Comparison of ENCODE assay signal across 1 cellular context in the genomic region with DNA sequence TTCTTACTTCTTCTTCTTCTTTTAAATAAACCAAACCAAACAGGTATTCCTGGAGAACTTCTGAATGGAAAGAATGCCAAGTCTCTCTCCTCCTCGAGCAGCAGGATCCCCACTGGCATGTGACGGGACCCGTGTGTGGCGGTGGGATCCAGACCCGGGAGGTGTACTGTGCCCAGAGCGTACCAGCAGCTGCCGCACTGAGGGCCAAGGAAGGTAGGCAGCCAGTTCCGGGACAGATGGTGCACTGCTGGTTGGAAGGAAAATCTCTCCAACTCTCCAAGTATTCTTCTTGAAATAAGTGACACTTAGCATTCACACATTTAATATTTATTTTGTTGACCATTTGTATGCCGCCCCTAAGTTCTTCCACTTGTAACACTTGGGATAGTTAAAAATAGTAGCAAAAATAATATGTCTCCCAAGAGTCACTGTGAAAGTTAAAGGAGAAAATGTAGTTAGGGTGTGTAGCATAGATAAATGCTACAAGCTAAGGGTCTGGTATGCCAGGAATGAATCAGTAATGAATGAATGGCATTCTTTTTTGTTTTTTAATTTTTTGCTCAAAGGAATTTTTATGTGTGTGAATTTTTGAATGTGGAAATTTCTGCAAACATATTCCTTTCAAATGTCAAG.
TF ChIP-seq lines count a peak whose summit lies in the region.

No MANE protein-coding gene starts in this region.

TF ChIP-seq in GM23338, 12 proteins besides CTCF, POLR2A, EP300 and RAD21:
- TF ChIP-seq STAT1 (IDR thresholded peaks at IDR 0.05; ENCODE audit: unreplicated experiment) (no peak), EZH2phosphoT487 (IDR thresholded peaks at IDR 0.05; ENCODE audit: unreplicated experiment) (no peak), CREB1 (CRISPR knock-in tag; IDR thresholded peaks at IDR 0.05; ENCODE audit: low read depth) (no peak), POLR2AphosphoS5 (IDR thresholded peaks at IDR 0.05; ENCODE audit: low read depth) (no peak), EZH2 (IDR thresholded peaks at IDR 0.05; ENCODE audit: low read depth, unreplicated experiment) (no peak), JUNB (IDR thresholded peaks at IDR 0.05; ENCODE audit: unreplicated experiment) (no peak), ZNF114 (CRISPR knock-in tag; IDR thresholded peaks at IDR 0.05) (no peak), NANOG (IDR thresholded peaks at IDR 0.05; ENCODE audit: borderline replicate concordance) (no peak), ZNF331 (CRISPR knock-in tag; IDR thresholded peaks at IDR 0.05; ENCODE audit: low read depth) (no peak)
- TF ChIP-seq, protein P1, sequence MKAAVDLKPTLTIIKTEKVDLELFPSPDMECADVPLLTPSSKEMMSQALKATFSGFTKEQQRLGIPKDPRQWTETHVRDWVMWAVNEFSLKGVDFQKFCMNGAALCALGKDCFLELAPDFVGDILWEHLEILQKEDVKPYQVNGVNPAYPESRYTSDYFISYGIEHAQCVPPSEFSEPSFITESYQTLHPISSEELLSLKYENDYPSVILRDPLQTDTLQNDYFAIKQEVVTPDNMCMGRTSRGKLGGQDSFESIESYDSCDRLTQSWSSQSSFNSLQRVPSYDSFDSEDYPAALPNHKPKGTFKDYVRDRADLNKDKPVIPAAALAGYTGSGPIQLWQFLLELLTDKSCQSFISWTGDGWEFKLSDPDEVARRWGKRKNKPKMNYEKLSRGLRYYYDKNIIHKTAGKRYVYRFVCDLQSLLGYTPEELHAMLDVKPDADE (IDR thresholded peaks at IDR 0.05): no peak
- TF ChIP-seq, protein P2, sequence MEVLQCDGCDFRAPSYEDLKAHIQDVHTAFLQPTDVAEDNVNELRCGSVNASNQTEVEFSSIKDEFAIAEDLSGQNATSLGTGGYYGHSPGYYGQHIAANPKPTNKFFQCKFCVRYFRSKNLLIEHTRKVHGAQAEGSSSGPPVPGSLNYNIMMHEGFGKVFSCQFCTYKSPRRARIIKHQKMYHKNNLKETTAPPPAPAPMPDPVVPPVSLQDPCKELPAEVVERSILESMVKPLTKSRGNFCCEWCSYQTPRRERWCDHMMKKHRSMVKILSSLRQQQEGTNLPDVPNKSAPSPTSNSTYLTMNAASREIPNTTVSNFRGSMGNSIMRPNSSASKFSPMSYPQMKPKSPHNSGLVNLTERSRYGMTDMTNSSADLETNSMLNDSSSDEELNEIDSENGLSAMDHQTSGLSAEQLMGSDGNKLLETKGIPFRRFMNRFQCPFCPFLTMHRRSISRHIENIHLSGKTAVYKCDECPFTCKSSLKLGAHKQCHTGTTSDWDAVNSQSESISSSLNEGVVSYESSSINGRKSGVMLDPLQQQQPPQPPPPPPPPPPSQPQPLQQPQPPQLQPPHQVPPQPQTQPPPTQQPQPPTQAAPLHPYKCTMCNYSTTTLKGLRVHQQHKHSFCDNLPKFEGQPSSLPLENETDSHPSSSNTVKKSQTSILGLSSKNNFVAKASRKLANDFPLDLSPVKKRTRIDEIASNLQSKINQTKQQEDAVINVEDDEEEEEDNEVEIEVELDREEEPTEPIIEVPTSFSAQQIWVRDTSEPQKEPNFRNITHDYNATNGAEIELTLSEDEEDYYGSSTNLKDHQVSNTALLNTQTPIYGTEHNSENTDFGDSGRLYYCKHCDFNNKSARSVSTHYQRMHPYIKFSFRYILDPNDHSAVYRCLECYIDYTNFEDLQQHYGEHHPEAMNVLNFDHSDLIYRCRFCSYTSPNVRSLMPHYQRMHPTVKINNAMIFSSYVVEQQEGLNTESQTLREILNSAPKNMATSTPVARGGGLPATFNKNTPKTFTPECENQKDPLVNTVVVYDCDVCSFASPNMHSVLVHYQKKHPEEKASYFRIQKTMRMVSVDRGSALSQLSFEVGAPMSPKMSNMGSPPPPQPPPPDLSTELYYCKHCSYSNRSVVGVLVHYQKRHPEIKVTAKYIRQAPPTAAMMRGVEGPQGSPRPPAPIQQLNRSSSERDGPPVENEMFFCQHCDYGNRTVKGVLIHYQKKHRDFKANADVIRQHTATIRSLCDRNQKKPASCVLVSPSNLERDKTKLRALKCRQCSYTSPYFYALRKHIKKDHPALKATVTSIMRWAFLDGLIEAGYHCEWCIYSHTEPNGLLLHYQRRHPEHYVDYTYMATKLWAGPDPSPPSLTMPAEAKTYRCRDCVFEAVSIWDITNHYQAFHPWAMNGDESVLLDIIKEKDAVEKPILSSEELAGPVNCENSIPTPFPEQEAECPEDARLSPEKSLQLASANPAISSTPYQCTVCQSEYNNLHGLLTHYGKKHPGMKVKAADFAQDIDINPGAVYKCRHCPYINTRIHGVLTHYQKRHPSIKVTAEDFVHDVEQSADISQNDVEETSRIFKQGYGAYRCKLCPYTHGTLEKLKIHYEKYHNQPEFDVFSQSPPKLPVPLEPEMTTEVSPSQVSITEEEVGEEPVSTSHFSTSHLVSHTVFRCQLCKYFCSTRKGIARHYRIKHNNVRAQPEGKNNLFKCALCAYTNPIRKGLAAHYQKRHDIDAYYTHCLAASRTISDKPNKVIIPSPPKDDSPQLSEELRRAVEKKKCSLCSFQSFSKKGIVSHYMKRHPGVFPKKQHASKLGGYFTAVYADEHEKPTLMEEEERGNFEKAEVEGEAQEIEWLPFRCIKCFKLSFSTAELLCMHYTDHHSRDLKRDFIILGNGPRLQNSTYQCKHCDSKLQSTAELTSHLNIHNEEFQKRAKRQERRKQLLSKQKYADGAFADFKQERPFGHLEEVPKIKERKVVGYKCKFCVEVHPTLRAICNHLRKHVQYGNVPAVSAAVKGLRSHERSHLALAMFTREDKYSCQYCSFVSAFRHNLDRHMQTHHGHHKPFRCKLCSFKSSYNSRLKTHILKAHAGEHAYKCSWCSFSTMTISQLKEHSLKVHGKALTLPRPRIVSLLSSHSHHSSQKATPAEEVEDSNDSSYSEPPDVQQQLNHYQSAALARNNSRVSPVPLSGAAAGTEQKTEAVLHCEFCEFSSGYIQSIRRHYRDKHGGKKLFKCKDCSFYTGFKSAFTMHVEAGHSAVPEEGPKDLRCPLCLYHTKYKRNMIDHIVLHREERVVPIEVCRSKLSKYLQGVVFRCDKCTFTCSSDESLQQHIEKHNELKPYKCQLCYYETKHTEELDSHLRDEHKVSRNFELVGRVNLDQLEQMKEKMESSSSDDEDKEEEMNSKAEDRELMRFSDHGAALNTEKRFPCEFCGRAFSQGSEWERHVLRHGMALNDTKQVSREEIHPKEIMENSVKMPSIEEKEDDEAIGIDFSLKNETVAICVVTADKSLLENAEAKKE (CRISPR knock-in tag; IDR thresholded peaks at IDR 0.05): no peak
- TF ChIP-seq, protein P3, sequence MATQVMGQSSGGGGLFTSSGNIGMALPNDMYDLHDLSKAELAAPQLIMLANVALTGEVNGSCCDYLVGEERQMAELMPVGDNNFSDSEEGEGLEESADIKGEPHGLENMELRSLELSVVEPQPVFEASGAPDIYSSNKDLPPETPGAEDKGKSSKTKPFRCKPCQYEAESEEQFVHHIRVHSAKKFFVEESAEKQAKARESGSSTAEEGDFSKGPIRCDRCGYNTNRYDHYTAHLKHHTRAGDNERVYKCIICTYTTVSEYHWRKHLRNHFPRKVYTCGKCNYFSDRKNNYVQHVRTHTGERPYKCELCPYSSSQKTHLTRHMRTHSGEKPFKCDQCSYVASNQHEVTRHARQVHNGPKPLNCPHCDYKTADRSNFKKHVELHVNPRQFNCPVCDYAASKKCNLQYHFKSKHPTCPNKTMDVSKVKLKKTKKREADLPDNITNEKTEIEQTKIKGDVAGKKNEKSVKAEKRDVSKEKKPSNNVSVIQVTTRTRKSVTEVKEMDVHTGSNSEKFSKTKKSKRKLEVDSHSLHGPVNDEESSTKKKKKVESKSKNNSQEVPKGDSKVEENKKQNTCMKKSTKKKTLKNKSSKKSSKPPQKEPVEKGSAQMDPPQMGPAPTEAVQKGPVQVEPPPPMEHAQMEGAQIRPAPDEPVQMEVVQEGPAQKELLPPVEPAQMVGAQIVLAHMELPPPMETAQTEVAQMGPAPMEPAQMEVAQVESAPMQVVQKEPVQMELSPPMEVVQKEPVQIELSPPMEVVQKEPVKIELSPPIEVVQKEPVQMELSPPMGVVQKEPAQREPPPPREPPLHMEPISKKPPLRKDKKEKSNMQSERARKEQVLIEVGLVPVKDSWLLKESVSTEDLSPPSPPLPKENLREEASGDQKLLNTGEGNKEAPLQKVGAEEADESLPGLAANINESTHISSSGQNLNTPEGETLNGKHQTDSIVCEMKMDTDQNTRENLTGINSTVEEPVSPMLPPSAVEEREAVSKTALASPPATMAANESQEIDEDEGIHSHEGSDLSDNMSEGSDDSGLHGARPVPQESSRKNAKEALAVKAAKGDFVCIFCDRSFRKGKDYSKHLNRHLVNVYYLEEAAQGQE (IDR thresholded peaks at IDR 0.05; ENCODE audit: unreplicated experiment): no peak
